ENCODE assay signal across 11 cellular contexts in the genomic region with DNA sequence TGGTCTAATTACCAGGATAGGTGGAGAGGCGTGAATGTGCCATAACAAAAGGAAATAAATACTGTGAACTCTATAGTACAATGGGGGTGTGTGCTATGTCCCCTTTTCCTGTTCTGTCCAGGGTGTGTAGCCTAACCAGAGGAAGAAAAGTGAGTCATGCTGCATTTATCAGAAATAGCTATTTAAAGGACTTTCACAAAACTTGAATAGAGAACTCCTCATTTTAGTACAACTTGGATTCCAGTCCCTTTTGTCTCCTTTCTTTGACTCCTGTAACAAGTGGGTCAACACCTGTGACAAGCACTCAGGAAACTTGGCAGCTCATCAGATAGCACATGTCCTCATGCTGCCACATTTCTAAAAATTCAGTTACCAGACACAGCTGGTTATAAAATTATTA.
A peak's percentile ranks its signal among the peaks of the same experiment; 100 is the strongest.
DNase-seq lines count a peak whose midpoint lies in the region; ATAC-seq and TF ChIP-seq lines count a peak whose summit lies in the region.
"Had no signal": no experiment of that assay in that cellular context is flagged by ENCODE, and none has a peak within 500 bp of the region (broad histone marks: within the 10 kb centered on the region; RNA-seq: fewer than 3 reads in every experiment).

No MANE protein-coding gene starts in this region.

- peaks cover 12% of the 10 kb centered on the region for H3K9me3 Mint-ChIP-seq in endodermal cell

- no peaks in the 10 kb centered on the region for H3K4me1 ChIP-seq in right lobe of liver
- no peaks in the 10 kb centered on the region for H3K4me1 ChIP-seq in endodermal cell (ENCODE audit: control insufficient read depth, insufficient read depth, low read length)

- H3K36me3 ChIP-seq in brain microvascular endothelial cell (replicated peaks) (no peaks in the 10 kb centered on the region), right lobe of liver (no peaks in the 10 kb centered on the region), endodermal cell (ENCODE audit: control insufficient read depth, insufficient read depth, low read length) (no peaks in the 10 kb centered on the region)

- no peak overlapping the region for H3K27ac Mint-ChIP-seq in endodermal cell
- H3K27ac Mint-ChIP-seq: stimulated activated memory B cell treated with anti-CD40 and anti-IgM and Interleukin-4, amounts not matched to agents 10 μg/mL and 1 μg/mL and 100 μg/mL, for 72 hours had no signal

- ATAC-seq in right lobe of liver: no peak
- ATAC-seq in GM18867 (IDR thresholded peaks at IDR 0.05; ENCODE audit: unreplicated experiment): no peak
- ATAC-seq: activated T-cell treated with anti-CD3 and anti-CD28 coated beads, Interleukin-2, amount 50 U/mL, for 4 hours; stimulated activated memory B cell treated with anti-CD40 and anti-IgM and Interleukin-4, amounts not matched to agents 10 μg/mL and 1 μg/mL and 100 μg/mL, for 72 hours had no signal

- peaks cover 19% of the 10 kb centered on the region for H3K4me1 Mint-ChIP-seq in endodermal cell
- H3K4me1 Mint-ChIP-seq: stimulated activated memory B cell treated with anti-CD40 and anti-IgM and Interleukin-4, amounts not matched to agents 10 μg/mL and 1 μg/mL and 100 μg/mL, for 72 hours had no signal

- H3K9me3 ChIP-seq in right lobe of liver (no peaks in the 10 kb centered on the region), endodermal cell (ENCODE audit: control insufficient read depth, low read length) (no peaks in the 10 kb centered on the region)

- peaks cover 2% of the 10 kb centered on the region for H3K27me3 Mint-ChIP-seq in endodermal cell (ENCODE audit: insufficient read depth)
- H3K27me3 Mint-ChIP-seq: stimulated activated memory B cell treated with anti-CD40 and anti-IgM and Interleukin-4, amounts not matched to agents 10 μg/mL and 1 μg/mL and 100 μg/mL, for 72 hours had no signal

- in situ Hi-C loops in brain microvascular endothelial cell (cut with HindIII; ENCODE audit: low pct_ligation_motif_present, low sequenced_read_pairs): no loop called here

- H3K27me3 ChIP-seq in brain microvascular endothelial cell (replicated peaks) (no peaks in the 10 kb centered on the region), right lobe of liver (no peaks in the 10 kb centered on the region), endodermal cell (ENCODE audit: control insufficient read depth, insufficient read depth, low read length, poor library complexity, severe bottlenecking) (no peaks in the 10 kb centered on the region)

- H3K4me3 Mint-ChIP-seq in endodermal cell: no peak overlapping the region
- H3K4me3 Mint-ChIP-seq: activated T-cell treated with anti-CD3 and anti-CD28 coated beads, Interleukin-2, amount 50 U/mL, for 4 hours; stimulated activated memory B cell treated with anti-CD40 and anti-IgM and Interleukin-4, amounts not matched to agents 10 μg/mL and 1 μg/mL and 100 μg/mL, for 72 hours had no signal

- 89% methylated on average over 1 of the region's 1 CpG for WGBS in right lobe of liver (ENCODE audit: insufficient coverage, low coverage, low lambda C conversion rate, missing lambda C conversion rate)
- 100% methylated on average over 1 of the region's 1 CpG; no CpG with 5 or more reads in 1 of the 2 experiments for WGBS in endodermal cell (ENCODE audit: insufficient coverage in 1 of 2, insufficient read length in 1 of 2), 2 experiments

- H3K4me3 ChIP-seq in brain microvascular endothelial cell (ENCODE audit: low read depth, low read length) (no peak overlapping the region), right lobe of liver (no peak overlapping the region), endodermal cell (ENCODE audit: low read length) (no peak overlapping the region)

- H3K27ac ChIP-seq in brain microvascular endothelial cell: no peak overlapping the region
- no peak overlapping the region for H3K27ac ChIP-seq in right lobe of liver
- H3K27ac ChIP-seq in endodermal cell (ENCODE audit: low read depth, low read length): no peak overlapping the region

- intact Hi-C loops in right lobe of liver (cut with DNase I): no loop called here

- H3K36me3 Mint-ChIP-seq in endodermal cell (ENCODE audit: low read depth): peaks cover 21% of the 10 kb centered on the region

- H3K9ac ChIP-seq in endodermal cell (ENCODE audit: extremely low read depth, low read length, poor library complexity, severe bottlenecking): no peak overlapping the region

- no peak for TF ChIP-seq POLR2A in right lobe of liver (IDR thresholded peaks at IDR 0.05)

- TF ChIP-seq CTCF in brain microvascular endothelial cell (IDR thresholded peaks at IDR 0.05; ENCODE audit: low read depth, low read length, missing control alignments) (no peak), right lobe of liver (IDR thresholded peaks at IDR 0.05) (no peak), endodermal cell (conservative IDR thresholded peaks at IDR 0.05) (no peak)

- DNase-seq in EL (peak; percentile 39), Kasumi-1 (lab: John Stamatoyannopoulos, UW) (peak; percentile 32 to 36), brain microvascular endothelial cell (peak; percentile 19), lung microvascular endothelial cell (ENCODE audit: low read depth in 2 of 2) (peak; percentile 70 to 77), right lobe of liver (no peak), endodermal cell (no peak)
- DNase-seq in stimulated activated CD4-positive, alpha-beta T cell treated with anti-CD3 and anti-CD28 coated beads, Interleukin-4, amount 100 ng/mL, for 1 hour: no peak
- DNase-seq: activated T-cell treated with anti-CD3 and anti-CD28 coated beads, Interleukin-2, amount 50 U/mL, for 4 hours; cortex of kidney had no signal

Comparison
In these comparisons a context has a peak if more than half of its experiments do, and no peak if none do; other contexts are left out.
1. DNase-seq: peak in EL (single experiment), Kasumi-1 (2 of 2), brain microvascular endothelial cell (single experiment) and lung microvascular endothelial cell (2 of 2); none in right lobe of liver (0 of 3), endodermal cell (single experiment) and stimulated activated CD4-positive, alpha-beta T cell treated with anti-CD3 and anti-CD28 coated beads, Interleukin-4, amount 100 ng/mL, for 1 hour (single experiment).